In the genomic region with DNA sequence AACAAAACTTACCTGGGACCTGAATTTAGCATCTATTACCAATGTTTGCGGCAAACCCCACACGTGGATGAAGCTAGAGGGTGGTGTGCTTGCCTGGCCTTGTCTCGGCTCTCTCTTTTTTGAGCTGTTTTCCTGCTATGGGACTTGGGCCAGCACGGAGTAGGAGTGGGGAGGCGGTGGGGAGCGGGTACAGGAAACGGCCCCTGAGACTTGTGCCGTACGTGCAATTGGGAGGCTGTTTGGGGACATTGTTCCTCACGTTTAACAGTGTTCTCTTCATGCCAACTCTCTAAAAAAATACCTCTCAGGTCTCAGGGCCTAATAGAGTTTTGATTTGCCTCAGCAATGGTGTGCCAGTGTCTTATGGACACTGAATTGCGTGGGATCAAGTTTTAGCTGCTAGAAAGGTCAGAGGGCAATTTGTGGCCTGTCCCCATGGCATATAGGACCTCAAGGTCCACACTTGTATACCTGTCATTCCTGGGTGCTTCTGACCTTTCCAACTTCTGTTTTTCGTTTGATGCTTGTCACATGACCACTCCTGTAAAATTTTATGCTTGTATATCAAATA, we compare ENCODE assay signal across 7 cellular contexts. TPM values are rescaled to one million over a fixed set of nuclear protein-coding genes. Genes with fewer than 3 reads are reported as not detected.
DNase-seq lines count a peak whose midpoint lies in the region; ATAC-seq and TF ChIP-seq lines count a peak whose summit lies in the region.

No MANE protein-coding gene starts in this region.

- H3K4me1 Mint-ChIP-seq in T-cell, result peaks cover 64 to 89% (median 85%) of the 10 kb centered on the region in 3 donors

- H3K4me3 ChIP-seq in skin epidermis (no peak overlapping the region), osteoblast (ENCODE audit: insufficient read depth, low read length) (no peak overlapping the region)

- H3K27ac ChIP-seq in skin epidermis (peak overlapping the region in 14 of 21 experiments; percentile 3 to 92 (median 58)), osteoblast (ENCODE audit: low read depth, low read length) (no peak overlapping the region), substantia nigra (ENCODE audit: low read depth, low read length, poor library complexity, severe bottlenecking) (no peak overlapping the region)

- no peaks in the 10 kb centered on the region for H3K36me3 ChIP-seq in osteoblast (ENCODE audit: insufficient read depth, low read length)

- H3K4me3 Mint-ChIP-seq in T-cell, result peak overlapping the region; percentile 64 to 69 (median 67)

- peaks cover 4% of the 10 kb centered on the region for H3K36me3 Mint-ChIP-seq in T-cell

- H3K9me3 ChIP-seq in osteoblast (ENCODE audit: low read depth, low read length), result no peaks in the 10 kb centered on the region

- no peaks in the 10 kb centered on the region for H4K20me1 ChIP-seq in osteoblast (ENCODE audit: insufficient read depth, low read length)

- H3K27me3 Mint-ChIP-seq in T-cell, result no peaks in the 10 kb centered on the region

- H3K27me3 ChIP-seq in osteoblast (ENCODE audit: insufficient read depth, low read length), result peaks cover 34% of the 10 kb centered on the region

- no peak overlapping the region for H2AFZ ChIP-seq in osteoblast (ENCODE audit: low read length)

- ATAC-seq in HG02840 (IDR thresholded peaks at IDR 0.05; ENCODE audit: low FRiP score, unreplicated experiment) (peak; percentile 13), T-cell (replicated peaks in 1 of 4) (peak; percentile 13 to 43 (median 34))

- CTCF ChIA-PET in T-cell (lab: Charles Lee), result interaction anchor here (0.7 to 3.6 kb wide), 5 partner anchors 20 to 39 kb away, joined by 3 to 26 read pairs (median 5); a partner anchor contains a TSS

- peak overlapping the region; percentile 98 for H3K27ac Mint-ChIP-seq in T-cell

- no peaks in the 10 kb centered on the region for H3K79me2 ChIP-seq in osteoblast (ENCODE audit: insufficient read depth, low read length)

- H3K9me3 Mint-ChIP-seq in T-cell, result peaks cover 0 to 3% (median 0%) of the 10 kb centered on the region in 3 donors

- peaks cover 7% of the 10 kb centered on the region for H3K4me1 ChIP-seq in osteoblast (ENCODE audit: insufficient read depth, low read length)

- DNase-seq in T-cell (peak in 5 of 34 experiments; percentile 37 to 54 (median 44)), osteoblast (ENCODE audit: insufficient read length, low spot score, missing footprints) (no peak), substantia nigra (lab: John Stamatoyannopoulos, UW) (no peak)
- DNase-seq in stimulated activated CD4-positive, alpha-beta T cell treated with anti-CD3 and anti-CD28 coated beads, Interleukin-15, amount 100 ng/mL, for 24 hours, result no peak

- no peak for TF ChIP-seq CTCF in osteoblast (IDR thresholded peaks at IDR 0.05; ENCODE audit: extremely low read depth, low read depth, low read length)

- TF ChIP-seq POLR2A in GM19099 (IDR thresholded peaks at IDR 0.05; ENCODE audit: extremely low read depth, insufficient read length, low read depth), result peak; percentile 22

- H3K4me2 ChIP-seq in osteoblast (ENCODE audit: insufficient read depth, low read length), result no peak overlapping the region

- POLR2A ChIA-PET in T-cell (lab: Charles Lee), result interaction anchor here (0.9 to 1.4 kb wide), 2 partner anchors 28 to 33 kb away, joined by 3 to 4 read pairs; no protein-coding TSS in a partner anchor

RNA-seq across cellular contexts. Expression of a gene that starts 15.3 kb away (rescaled TPM):
- total RNA-seq in T-cell (100 to 1,000 TPM in 4 of 5 donors, 10 to 100 TPM in 1; 92.8 to 184 (median 166) TPM), osteoblast (13.8 and 16.6 TPM in 2 replicates)

RNA-seq across cellular contexts. Expression of a gene that starts 34.3 kb away (rescaled TPM):
- total RNA-seq in T-cell, result 100 to 1,000 TPM in 3 of 5 donors, 10 to 100 TPM in 2; 67.6 to 170 (median 157) TPM
- 0.88 and 1.8 TPM in 2 replicates for total RNA-seq in osteoblast

RNA-seq across cellular contexts. Expression of a gene that starts 49.5 kb away (rescaled TPM):
- 10 to 100 TPM; 27.5 to 55.2 (median 47.7) TPM for total RNA-seq in T-cell
- total RNA-seq in osteoblast, result 32.6 and 34.2 TPM in 2 replicates

Comparison
In these comparisons a context has a peak if more than half of its experiments do, and no peak if none do; other contexts are left out.
1. H3K27ac ChIP-seq: peak in skin epidermis (14 of 21); none in osteoblast (single experiment) and substantia nigra (single experiment).
2. RNA of a gene that starts 34.3 kb away (total RNA-seq): 67.6 to 170 TPM in T-cell; 0.88 to 1.8 TPM in osteoblast; every median in the first group is over 10 times any median in the second.